Comparison of ENCODE assay signal across 13 cellular contexts in genomic region chr11:33778682-33779081, GRCh38. TPM values are rescaled to one million over a fixed set of nuclear protein-coding genes. Genes with fewer than 3 reads are reported as not detected.
A peak's percentile ranks its signal among the peaks of the same experiment; 100 is the strongest.
DNase-seq lines count a peak whose midpoint lies in the region; FAIRE-seq and TF ChIP-seq lines count a peak whose summit lies in the region.
"Had no signal": no experiment of that assay in that cellular context is flagged by ENCODE, and none has a peak within 500 bp of the region (broad histone marks: within the 10 kb centered on the region; RNA-seq: fewer than 3 reads in every experiment).

No MANE protein-coding gene starts in this region.

- no peaks in the 10 kb centered on the region for H4K20me1 ChIP-seq in astrocyte (ENCODE audit: insufficient read depth, low read length)

- no peak overlapping the region for H3K4me3 Mint-ChIP-seq in astrocyte (ENCODE audit: unreplicated experiment)
- H3K4me3 Mint-ChIP-seq in nephron, result peak overlapping the region in 2 of 3 experiments; percentile 22 to 66

- H3K4me3 ChIP-seq in astrocyte (ENCODE audit: insufficient read depth, low read depth, low read length), result no peak overlapping the region
- H3K4me3 ChIP-seq: sigmoid colon had no signal

- no peak overlapping the region for H3K27ac ChIP-seq in astrocyte (ENCODE audit: low read depth, low read length)
- H3K27ac ChIP-seq: foreskin keratinocyte, sigmoid colon had no signal

- FAIRE-seq in D721Med (lab: Jason Lieb, UNC), result peak; percentile 29
- peak; percentile 9 for FAIRE-seq in astrocyte (lab: Jason Lieb, UNC)

- H3K9ac ChIP-seq in astrocyte (ENCODE audit: low read length), result no peak overlapping the region

- no peaks in the 10 kb centered on the region for H3K27me3 ChIP-seq in astrocyte (ENCODE audit: insufficient read depth, low read length)
- H3K27me3 ChIP-seq: sigmoid colon had no signal

- no peaks in the 10 kb centered on the region for H3K9me3 ChIP-seq in astrocyte (ENCODE audit: insufficient read depth, low read depth, low read length)
- H3K9me3 ChIP-seq: sigmoid colon had no signal

- H3K4me1 Mint-ChIP-seq in astrocyte (ENCODE audit: low read depth, unreplicated experiment) (peaks cover 11% of the 10 kb centered on the region), nephron (peaks cover 30% of the 10 kb centered on the region)

- no peaks in the 10 kb centered on the region for H3K9me3 Mint-ChIP-seq in astrocyte (ENCODE audit: unreplicated experiment)
- H3K9me3 Mint-ChIP-seq in nephron, result no peaks in the 10 kb centered on the region

- H3K4me2 ChIP-seq in astrocyte (ENCODE audit: low read length), result peak overlapping the region; percentile 62

- DNase-seq in D721Med (ENCODE audit: insufficient read length, low spot score) (peak; percentile 28), NCI-H1694 treated with DMSO at 0.1 percent for 48 hours (lab: John Stamatoyannopoulos, UW) (peak; percentile 77), astrocyte (ENCODE audit: low read depth) (peak; percentile 88), NCI-H345 treated with DMSO at 0.1 percent for 48 hours (lab: John Stamatoyannopoulos, UW; ENCODE audit: unreplicated experiment) (no peak), SW 1271 (lab: John Stamatoyannopoulos, UW) (no peak), kidney glomerular epithelial cell (lab: John Stamatoyannopoulos, UW) (no peak)
- DNase-seq in activated naive CD4-positive, alpha-beta T cell treated with Interleukin-2 at 50 U/mL for 16 hours, result no peak
- DNase-seq: aorta, DMS53, foreskin keratinocyte, H7, sigmoid colon had no signal

- H3K4me1 ChIP-seq in astrocyte (ENCODE audit: insufficient read depth, low read length), result peaks cover 33% of the 10 kb centered on the region

- H3K36me3 ChIP-seq in astrocyte (ENCODE audit: insufficient read depth, low read length), result no peaks in the 10 kb centered on the region
- H3K36me3 ChIP-seq: sigmoid colon had no signal

- H3K79me2 ChIP-seq in astrocyte (ENCODE audit: insufficient read depth, low read length), result peaks cover 5% of the 10 kb centered on the region

- H3K36me3 Mint-ChIP-seq in astrocyte (ENCODE audit: low read depth, unreplicated experiment), result no peaks in the 10 kb centered on the region
- no peaks in the 10 kb centered on the region for H3K36me3 Mint-ChIP-seq in nephron (ENCODE audit: low read depth)

- no peaks in the 10 kb centered on the region for H3K27me3 Mint-ChIP-seq in astrocyte (ENCODE audit: low read depth, unreplicated experiment)
- H3K27me3 Mint-ChIP-seq in nephron (ENCODE audit: low read depth), result peaks cover 16% of the 10 kb centered on the region

- no peak overlapping the region for H3K27ac Mint-ChIP-seq in astrocyte (ENCODE audit: unreplicated experiment)
- peak overlapping the region in 2 of 3 experiments; percentile 35 to 72 for H3K27ac Mint-ChIP-seq in nephron

- H2AFZ ChIP-seq in astrocyte (ENCODE audit: low read depth, low read length), result peak overlapping the region; percentile 22

- TF ChIP-seq CTCF in D721Med (IDR thresholded peaks at IDR 0.05; ENCODE audit: insufficient read depth, missing control alignments) (no peak), astrocyte (IDR thresholded peaks at IDR 0.05; ENCODE audit: insufficient read depth, low read depth, low read length) (no peak), nephron (IDR thresholded peaks at IDR 0.05; ENCODE audit: unreplicated experiment in 3 of 3) (no peak)

RNA-seq across cellular contexts. Expression of gene FBXO3, which starts 4.4 kb away (rescaled TPM):
- total RNA-seq in astrocyte, result 23.5 and 25.2 TPM in 2 replicates

RNA-seq across cellular contexts. Expression of gene CD59, which starts 42.5 kb away (rescaled TPM):
- total RNA-seq in astrocyte, result 587 and 662 TPM in 2 replicates

Comparison
In these comparisons a context has a peak if more than half of its experiments do, and no peak if none do; other contexts are left out.
1. DNase-seq: peak in D721Med (single experiment), NCI-H1694 treated with DMSO at 0.1 percent for 48 hours (single experiment) and astrocyte (single experiment); none in NCI-H345 treated with DMSO at 0.1 percent for 48 hours (single experiment), SW 1271 (0 of 2), kidney glomerular epithelial cell (single experiment) and activated naive CD4-positive, alpha-beta T cell treated with Interleukin-2 at 50 U/mL for 16 hours (single experiment).